Comparison of ENCODE assay signal across 8 cellular contexts in genomic region chr15:64596701-64597468, GRCh38.
A peak's percentile ranks its signal among the peaks of the same experiment; 100 is the strongest.
DNase-seq lines count a peak whose midpoint lies in the region; ATAC-seq, FAIRE-seq and TF ChIP-seq lines count a peak whose summit lies in the region.

No MANE protein-coding gene starts in this region.

- intact Hi-C loops in activated CD8-positive, alpha-beta T cell treated with anti-CD3 and anti-CD28 coated beads for 36 hours (cut with micrococcal nuclease): no loop called here
- intact Hi-C loops in left cardiac atrium (cut with DNase I): no loop called here

- FAIRE-seq in GM19239 (lab: Jason Lieb, UNC): peak; percentile 91

- peaks cover 3% of the 10 kb centered on the region for H3K36me3 Mint-ChIP-seq in activated CD8-positive, alpha-beta T cell treated with anti-CD3 and anti-CD28 coated beads for 36 hours (ENCODE audit: low read depth)

- CTCF ChIA-PET in activated CD8-positive, alpha-beta T cell treated with anti-CD3 and anti-CD28 coated beads for 36 hours (lab: Charles Lee): interaction anchor here (0.6 to 1.4 kb wide), 5 partner anchors 11 to 85 kb away, joined by 3 to 4 read pairs (median 3); no protein-coding TSS in a partner anchor

- H3K4me3 Mint-ChIP-seq in activated CD8-positive, alpha-beta T cell treated with anti-CD3 and anti-CD28 coated beads for 36 hours: peak overlapping the region; percentile 73

- POLR2A ChIA-PET in activated CD8-positive, alpha-beta T cell treated with anti-CD3 and anti-CD28 coated beads for 36 hours (lab: Charles Lee): interaction anchor here (1.4 to 2.5 kb wide), 3 partner anchors 12 to 66 kb away, joined by 3 to 11 read pairs (median 3); no protein-coding TSS in a partner anchor

- peaks cover 62% of the 10 kb centered on the region for H3K4me1 Mint-ChIP-seq in activated CD8-positive, alpha-beta T cell treated with anti-CD3 and anti-CD28 coated beads for 36 hours (ENCODE audit: low read depth)

- peak overlapping the region; percentile 93 for H3K27ac Mint-ChIP-seq in activated CD8-positive, alpha-beta T cell treated with anti-CD3 and anti-CD28 coated beads for 36 hours

- no peak for TF ChIP-seq CTCF in activated CD8-positive, alpha-beta T cell treated with anti-CD3 and anti-CD28 coated beads for 36 hours (IDR thresholded peaks at IDR 0.05)

- H3K9me3 Mint-ChIP-seq in activated CD8-positive, alpha-beta T cell treated with anti-CD3 and anti-CD28 coated beads for 36 hours: no peaks in the 10 kb centered on the region

- peak; percentile 80 for DNase-seq in Ammon's horn (ENCODE audit: low spot score)
- DNase-seq in GM19239 (ENCODE audit: insufficient read length, low spot score): peak; percentile 31
- peak; percentile 40 for DNase-seq in NCI-H2029 (lab: John Stamatoyannopoulos, UW)
- peak; percentile 33 for DNase-seq in activated CD8-positive, alpha-beta T cell treated with anti-CD3 and anti-CD28 coated beads for 36 hours
- no peak for DNase-seq in left cardiac atrium
- DNase-seq in retina: peak; percentile 77
- no peak for DNase-seq in cortex of kidney (lab: John Stamatoyannopoulos, UW)

- peak; percentile 72 for ATAC-seq in activated CD8-positive, alpha-beta T cell treated with anti-CD3 and anti-CD28 coated beads for 36 hours
- ATAC-seq in left cardiac atrium: peak; percentile 85 to 89
- no peak for ATAC-seq in GM21360 (IDR thresholded peaks at IDR 0.05; ENCODE audit: unreplicated experiment)

- H3K27me3 Mint-ChIP-seq in activated CD8-positive, alpha-beta T cell treated with anti-CD3 and anti-CD28 coated beads for 36 hours: no peaks in the 10 kb centered on the region

Comparison
In these comparisons a context has a peak if more than half of its experiments do, and no peak if none do; other contexts are left out.
1. DNase-seq: peak in Ammon's horn (single experiment), GM19239 (single experiment), NCI-H2029 (single experiment), activated CD8-positive, alpha-beta T cell treated with anti-CD3 and anti-CD28 coated beads for 36 hours (single experiment) and retina (single experiment); none in left cardiac atrium (single experiment) and cortex of kidney (single experiment).